11 cellular contexts compared by ENCODE assay signal in the genomic region with DNA sequence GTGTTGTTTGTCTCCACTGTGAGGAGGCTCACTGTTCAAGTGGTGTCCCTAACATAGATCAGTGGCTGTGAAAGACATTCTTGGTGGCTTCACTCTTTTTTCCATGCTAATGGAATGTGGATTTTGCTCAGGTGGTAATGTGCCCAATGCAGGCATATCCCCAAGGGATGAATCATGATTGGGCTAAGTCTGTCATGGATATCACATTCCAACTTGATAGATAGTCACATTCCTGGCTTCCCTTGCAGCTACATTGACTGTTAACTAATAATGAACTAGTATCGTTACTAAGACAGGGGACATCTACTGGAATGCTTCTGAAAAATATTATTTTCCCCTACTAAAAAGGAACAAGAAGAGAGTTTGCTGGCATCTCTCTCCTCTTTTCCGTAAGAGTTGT.
"Had no signal": no experiment of that assay in that cellular context is flagged by ENCODE, and none has a peak within 500 bp of the region (broad histone marks: within the 10 kb centered on the region; RNA-seq: fewer than 3 reads in every experiment).

No MANE protein-coding gene starts in this region.

- H3K4me3 ChIP-seq: GM23248, GM23338, HAP-1 had no signal

- H3K36me3 ChIP-seq: HAP-1 had no signal

- H3K9ac ChIP-seq: GM23248 had no signal

- H2AFZ ChIP-seq: GM23248, GM23338 had no signal

- FAIRE-seq: H1, H54 had no signal

- DNase-seq: GM23248, GOT3, H7, H9, HCEC 1CT, HFFc6 had no signal

- ATAC-seq: GM23338, HCT116 had no signal

- H3K27ac ChIP-seq: GM23248 had no signal

- H3K4me2 ChIP-seq: GM23338 had no signal
